In the genomic region with DNA sequence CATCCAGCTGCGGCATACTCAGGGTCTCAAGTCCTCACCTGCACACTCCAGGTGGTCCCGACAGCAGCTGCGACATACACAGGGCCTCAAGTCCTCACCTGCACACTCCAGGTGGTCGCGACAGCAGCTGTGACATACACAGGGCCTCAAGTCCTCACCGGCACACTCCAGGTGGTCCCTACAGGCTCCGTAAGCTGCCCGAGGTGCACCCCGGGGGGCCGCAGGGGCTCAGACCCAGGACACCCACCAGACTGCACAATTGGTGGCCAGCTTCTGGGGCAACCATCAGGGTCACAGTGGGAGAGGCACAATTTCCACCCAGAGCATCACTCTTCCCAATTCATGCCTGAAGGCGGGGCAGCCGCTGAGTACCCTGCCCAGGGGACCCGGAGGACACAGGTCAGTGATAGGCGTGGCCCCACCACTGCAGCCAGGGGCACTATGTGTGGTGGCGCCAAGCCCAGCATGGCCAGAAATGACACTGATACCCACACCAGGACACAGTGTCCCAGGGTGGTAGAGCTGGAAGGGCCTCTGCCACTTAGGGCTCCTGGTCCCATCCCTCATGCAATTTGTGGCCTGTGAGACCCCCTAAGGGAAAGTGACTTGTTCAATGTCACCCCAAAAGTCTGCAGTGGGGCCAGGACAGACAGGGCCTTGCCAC, we compare ENCODE assay signal across 21 cellular contexts. TPM values are rescaled to one million over a fixed set of nuclear protein-coding genes. Genes with fewer than 3 reads are reported as not detected.
DNase-seq lines count a peak whose midpoint lies in the region; ATAC-seq, FAIRE-seq and TF ChIP-seq lines count a peak whose summit lies in the region.
"Had no signal": no experiment of that assay in that cellular context is flagged by ENCODE, and none has a peak within 500 bp of the region (broad histone marks: within the 10 kb centered on the region; RNA-seq: fewer than 3 reads in every experiment).

No MANE protein-coding gene starts in this region.

- peak; percentile 20 for ATAC-seq in Right ventricle myocardium inferior
- ATAC-seq: GM12878, HCT116 had no signal

- H3K9me3 Mint-ChIP-seq in Caco-2 (ENCODE audit: unreplicated experiment) (no peaks in the 10 kb centered on the region), neural progenitor cell (peaks cover 5% of the 10 kb centered on the region)

- no peak overlapping the region for H3K4me3 ChIP-seq in right atrium auricular region
- H3K4me3 ChIP-seq in Caco-2 (ENCODE audit: low read depth, low read length), result no peak overlapping the region
- H3K4me3 ChIP-seq in kidney (ENCODE audit: low read length in 2 of 2), result no peak overlapping the region
- H3K4me3 ChIP-seq in osteoblast (ENCODE audit: insufficient read depth, low read length), result no peak overlapping the region
- no peak overlapping the region for H3K4me3 ChIP-seq in neural progenitor cell
- H3K4me3 ChIP-seq: GM12878, GM23248 had no signal

- H4K20me1 ChIP-seq in osteoblast (ENCODE audit: insufficient read depth, low read length), result no peaks in the 10 kb centered on the region
- H4K20me1 ChIP-seq in neural progenitor cell (ENCODE audit: low read depth), result no peaks in the 10 kb centered on the region

- H3K27me3 ChIP-seq in right atrium auricular region (no peaks in the 10 kb centered on the region), Caco-2 (replicated peaks; ENCODE audit: control insufficient read depth, insufficient read depth, low read length) (no peaks in the 10 kb centered on the region), osteoblast (ENCODE audit: insufficient read depth, low read length) (no peaks in the 10 kb centered on the region), neural progenitor cell (no peaks in the 10 kb centered on the region)

- H3K27me3 Mint-ChIP-seq in Caco-2 (ENCODE audit: insufficient read depth, unreplicated experiment), result no peaks in the 10 kb centered on the region
- H3K27me3 Mint-ChIP-seq in neural progenitor cell (ENCODE audit: insufficient read depth, low read depth), result peaks cover 5% of the 10 kb centered on the region
- H3K27me3 Mint-ChIP-seq: CD4-positive, alpha-beta memory T cell had no signal

- TF ChIP-seq CTCF in right atrium auricular region (IDR thresholded peaks at IDR 0.05), result no peak
- no peak for TF ChIP-seq CTCF in Caco-2 (IDR thresholded peaks at IDR 0.05; ENCODE audit: insufficient read depth in 1 of 2, low read depth in 1 of 2, low read length in 1 of 2, severe bottlenecking in 1 of 2, unreplicated experiment in 1 of 2)
- no peak for TF ChIP-seq CTCF in kidney (IDR thresholded peaks at IDR 0.05; ENCODE audit: borderline replicate concordance, extremely low read depth, insufficient read depth)
- no peak for TF ChIP-seq CTCF in osteoblast (IDR thresholded peaks at IDR 0.05; ENCODE audit: extremely low read depth, low read depth, low read length)
- TF ChIP-seq CTCF in neural progenitor cell (IDR thresholded peaks at IDR 0.05), result no peak

- H3K27ac Mint-ChIP-seq in Caco-2 (ENCODE audit: unreplicated experiment) (peak overlapping the region; percentile 15), neural progenitor cell (no peak overlapping the region)
- H3K27ac Mint-ChIP-seq: CD4-positive, alpha-beta memory T cell had no signal

- H3K36me3 ChIP-seq in right atrium auricular region (no peaks in the 10 kb centered on the region), Caco-2 (ENCODE audit: control insufficient read depth, insufficient read depth, low read length) (no peaks in the 10 kb centered on the region), kidney (ENCODE audit: control insufficient read depth in 1 of 2, insufficient read depth in 2 of 2, low read length in 2 of 2) (no peaks in the 10 kb centered on the region), osteoblast (ENCODE audit: insufficient read depth, low read length) (no peaks in the 10 kb centered on the region), neural progenitor cell (no peaks in the 10 kb centered on the region)

- H3K9ac ChIP-seq in kidney (ENCODE audit: low read length in 2 of 2) (no peak overlapping the region), neural progenitor cell (no peak overlapping the region)
- H3K9ac ChIP-seq: GM23248 had no signal

- H3K9me3 ChIP-seq in right atrium auricular region (peaks cover 0 to 4% of the 10 kb centered on the region in 2 donors), Caco-2 (peaks cover 9% of the 10 kb centered on the region; the same call in 1 of the 2 replicates), kidney (ENCODE audit: control insufficient read depth in 1 of 2, low read length in 2 of 2) (no peaks in the 10 kb centered on the region), osteoblast (ENCODE audit: low read depth, low read length) (no peaks in the 10 kb centered on the region), neural progenitor cell (ENCODE audit: low read depth) (no peaks in the 10 kb centered on the region)

- H3F3A ChIP-seq in neural progenitor cell (ENCODE audit: low read depth), result no peaks in the 10 kb centered on the region

- no TSS peak for BruUV-seq in Caco-2 (replicated peaks; lab: Mats Ljungman, UMichigan)

- H3K4me1 ChIP-seq in right atrium auricular region (no peaks in the 10 kb centered on the region), Caco-2 (no peaks in the 10 kb centered on the region), kidney (ENCODE audit: control insufficient read depth in 1 of 2, insufficient read depth in 1 of 2, low read depth in 1 of 2, low read length in 2 of 2) (no peaks in the 10 kb centered on the region), osteoblast (ENCODE audit: insufficient read depth, low read length) (peaks cover 6% of the 10 kb centered on the region), neural progenitor cell (no peaks in the 10 kb centered on the region)

- peak; percentile 49 for DNase-seq in Right ventricle myocardium inferior (ENCODE audit: missing footprints)
- DNase-seq in right atrium auricular region (ENCODE audit: low spot score), result no peak
- DNase-seq in Caco-2, result no peak
- peak; percentile 39 for DNase-seq in kidney
- peak; percentile 56 for DNase-seq in osteoblast (ENCODE audit: insufficient read length, low spot score, missing footprints)
- DNase-seq in COR-L47 (lab: John Stamatoyannopoulos, UW), result no peak
- no peak for DNase-seq in NCI-H2196 treated with DMSO at 0.1 percent for 48 hours (lab: John Stamatoyannopoulos, UW; ENCODE audit: unreplicated experiment)
- no peak for DNase-seq in neural progenitor cell (ENCODE audit: low spot score)
- DNase-seq: 8988T; C1 segment of cervical spinal cord; CD4-positive, alpha-beta memory T cell; DMS 273 treated with DMSO at 0.1 percent for 48 hours; DMS79; EL; GDM1; GM23248; H9 had no signal

- no peak overlapping the region for H3K4me2 ChIP-seq in osteoblast (ENCODE audit: insufficient read depth, low read length)
- H3K4me2 ChIP-seq in neural progenitor cell, result no peak overlapping the region

- H3K4me3 Mint-ChIP-seq in Caco-2 (ENCODE audit: unreplicated experiment) (no peak overlapping the region), neural progenitor cell (no peak overlapping the region)
- H3K4me3 Mint-ChIP-seq: CD4-positive, alpha-beta memory T cell; H9 had no signal

- no peaks in the 10 kb centered on the region for H3K36me3 Mint-ChIP-seq in Caco-2 (ENCODE audit: insufficient read depth, unreplicated experiment)
- H3K36me3 Mint-ChIP-seq in neural progenitor cell, result no peaks in the 10 kb centered on the region
- H3K36me3 Mint-ChIP-seq: CD4-positive, alpha-beta memory T cell had no signal

- intact Hi-C loops in Right ventricle myocardium inferior (cut with DNase I), result no loop called here
- intact Hi-C loops in Caco-2 (cut with micrococcal nuclease; ENCODE audit: unreplicated experiment), result no loop called here
- intact Hi-C loops in kidney (cut with DNase I), result no loop called here

- CTCF ChIA-PET in Caco-2 (lab: Charles Lee), result no interaction called here

- H3K27ac ChIP-seq in right atrium auricular region (no peak overlapping the region), kidney (ENCODE audit: low read depth in 2 of 2, low read length in 2 of 2) (no peak overlapping the region), osteoblast (ENCODE audit: low read depth, low read length) (no peak overlapping the region), neural progenitor cell (no peak overlapping the region)
- H3K27ac ChIP-seq: GM23248 had no signal

- no peak for FAIRE-seq in kidney (lab: Jason Lieb, UNC)
- FAIRE-seq: D721Med, GM12878, GM19239 had no signal

- H3K4me1 Mint-ChIP-seq in Caco-2 (ENCODE audit: low read depth, unreplicated experiment) (no peaks in the 10 kb centered on the region), neural progenitor cell (peaks cover 3% of the 10 kb centered on the region)
- H3K4me1 Mint-ChIP-seq: CD4-positive, alpha-beta memory T cell; H9 had no signal

- H2AFZ ChIP-seq in osteoblast (ENCODE audit: low read length) (no peak overlapping the region), neural progenitor cell (replicated peaks) (no peak overlapping the region)
- H2AFZ ChIP-seq: GM23248 had no signal

- POLR2A ChIA-PET in Caco-2 (lab: Charles Lee), result no interaction called here

- H3K79me2 ChIP-seq in osteoblast (ENCODE audit: insufficient read depth, low read length) (no peaks in the 10 kb centered on the region), neural progenitor cell (ENCODE audit: low read depth) (no peaks in the 10 kb centered on the region)

RNA-seq across cellular contexts. Expression of gene ZNF469, which starts 57.5 kb away (rescaled TPM):
- total RNA-seq in Right ventricle myocardium inferior (0.92 TPM), right atrium auricular region (under 1 TPM; 0.56 to 0.83 TPM), Caco-2 (2022) (0.07 and 0.12 TPM in 2 replicates), kidney (1.6 TPM), osteoblast (5.3 and 8.3 TPM in 2 replicates), neural progenitor cell (ENCODE audit: low replicate concordance) (0.02 and 0.03 TPM in 2 replicates)
- 0.09 TPM for polyA plus RNA-seq in kidney (ENCODE audit: insufficient read depth, low read depth, low replicate concordance)

Comparison
In these comparisons a context has a peak if more than half of its experiments do, and no peak if none do; other contexts are left out.
1. DNase-seq: peak in Right ventricle myocardium inferior (single experiment), kidney (single experiment) and osteoblast (single experiment); none in right atrium auricular region (single experiment), Caco-2 (0 of 2), COR-L47 (single experiment), NCI-H2196 treated with DMSO at 0.1 percent for 48 hours (single experiment) and neural progenitor cell (single experiment).